Comparison of ENCODE assay signal across 1 cellular context in the genomic region with DNA sequence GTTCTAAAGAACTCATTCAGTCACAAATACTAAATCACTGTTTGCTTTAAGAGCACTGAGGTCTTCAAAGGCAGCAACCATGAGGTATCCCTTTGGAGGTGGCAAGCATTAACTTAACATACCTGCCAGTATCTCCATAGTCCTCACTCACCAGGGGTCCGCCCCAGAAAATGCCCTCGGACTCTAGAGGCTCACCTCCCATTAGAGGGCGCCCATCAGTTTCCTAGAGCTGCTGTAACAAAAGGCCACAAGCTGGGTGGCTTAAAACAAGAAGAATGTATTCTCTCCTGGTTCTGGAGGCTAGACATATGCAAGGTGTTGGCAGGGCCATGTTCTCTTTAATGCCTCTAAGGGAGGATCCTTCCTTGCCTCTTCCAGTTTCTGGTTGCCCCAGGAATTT.
TF ChIP-seq lines count a peak whose summit lies in the region.

No MANE protein-coding gene starts in this region.

TF ChIP-seq in HepG2, 621 proteins besides CTCF, POLR2A, EP300 and RAD21 (continued from another document):
- TF ChIP-seq ATF7 (IDR thresholded peaks at IDR 0.05): no peak
- no peak for TF ChIP-seq ATF7 (CRISPR knock-in tag; IDR thresholded peaks at IDR 0.05)
